21 cellular contexts compared by ENCODE assay signal in genomic region chr6:154861825-154862224, GRCh38.
DNase-seq lines count a peak whose midpoint lies in the region; ATAC-seq, FAIRE-seq and TF ChIP-seq lines count a peak whose summit lies in the region.
"Had no signal": no experiment of that assay in that cellular context is flagged by ENCODE, and none has a peak within 500 bp of the region (broad histone marks: within the 10 kb centered on the region; RNA-seq: fewer than 3 reads in every experiment).

No MANE protein-coding gene starts in this region.

- H2BK5ac ChIP-seq in neuronal stem cell (ENCODE audit: low read length): no peak overlapping the region

- H3K27ac ChIP-seq in right lobe of liver (peak overlapping the region in 1 of 3 donors; percentile 50), HepG2 (ENCODE audit: extremely low read length, insufficient read depth, low read length) (no peak overlapping the region), neuronal stem cell (replicated peaks; ENCODE audit: low read length) (no peak overlapping the region)
- H3K27ac ChIP-seq: HL-60 had no signal

- intact Hi-C loops in right lobe of liver (cut with DNase I): no loop called here
- intact Hi-C loops in HepG2 (cut with micrococcal nuclease; ENCODE audit: unreplicated experiment): loop anchor here (2.0 kb wide), 1 partner anchor 187 kb away; no protein-coding TSS in a partner anchor

- H3K79me1 ChIP-seq in neuronal stem cell (ENCODE audit: low read depth, low read length): no peaks in the 10 kb centered on the region

- H3K9ac ChIP-seq in HepG2 (ENCODE audit: insufficient read depth, low read depth, low read length): no peak overlapping the region
- no peak overlapping the region for H3K9ac ChIP-seq in neuronal stem cell (ENCODE audit: low read depth, low read length, poor library complexity)

- H3K79me2 ChIP-seq in HepG2 (ENCODE audit: insufficient read depth, low read length): peaks cover 3% of the 10 kb centered on the region

- H2BK12ac ChIP-seq in neuronal stem cell (ENCODE audit: low read length): no peak overlapping the region

- TF ChIP-seq CTCF in right lobe of liver (IDR thresholded peaks at IDR 0.05) (no peak), HepG2 (CRISPR knock-in tag; IDR thresholded peaks at IDR 0.05) (no peak)

- POLR2A ChIA-PET in HepG2 (lab: Yijun Ruan, JAX): no interaction called here

- H4K8ac ChIP-seq in neuronal stem cell (ENCODE audit: low read depth, low read length): no peak overlapping the region

- H3K4ac ChIP-seq in neuronal stem cell (ENCODE audit: low read length): no peak overlapping the region

- H3K4me1 ChIP-seq in right lobe of liver: peaks cover 0 to 23% (median 0%) of the 10 kb centered on the region in 4 donors
- H3K4me1 ChIP-seq in HepG2 (ENCODE audit: insufficient read depth, low read length): peaks cover 18% of the 10 kb centered on the region
- H3K4me1 ChIP-seq in neuronal stem cell (ENCODE audit: control insufficient read depth in 2 of 2, insufficient read depth in 1 of 2, low read depth in 1 of 2, low read length in 2 of 2): peaks cover 2 to 10% of the 10 kb centered on the region in 2 donors

- FAIRE-seq in HepG2 (lab: Jason Lieb, UNC): no peak
- FAIRE-seq: G401.6, GM12878, GM18507, HTR-8/SVneo had no signal

- peak; percentile 30 to 54 (median 44) for ATAC-seq in right lobe of liver
- ATAC-seq in HepG2: no peak
- ATAC-seq in HG03159 (IDR thresholded peaks at IDR 0.05; ENCODE audit: unreplicated experiment): no peak
- ATAC-seq: GM12878 had no signal

- H4K91ac ChIP-seq in neuronal stem cell (ENCODE audit: low read depth, low read length, poor library complexity): no peak overlapping the region

- H2BK120ac ChIP-seq in neuronal stem cell (ENCODE audit: low read depth, low read length): no peak overlapping the region

- H3K9me3 ChIP-seq in right lobe of liver (no peaks in the 10 kb centered on the region), HepG2 (ENCODE audit: low read length) (no peaks in the 10 kb centered on the region), neuronal stem cell (replicated peaks in 1 of 2; ENCODE audit: control insufficient read depth in 2 of 2, insufficient read depth in 1 of 2, low read depth in 1 of 2, low read length in 2 of 2) (no peaks in the 10 kb centered on the region)
- H3K9me3 ChIP-seq: HAP-1 had no signal

- H3K4me2 ChIP-seq in HepG2 (ENCODE audit: low read depth, low read length): no peak overlapping the region
- H3K4me2 ChIP-seq in neuronal stem cell (ENCODE audit: insufficient read depth, low read length, poor library complexity, severe bottlenecking): no peak overlapping the region

- no peak overlapping the region for H3K18ac ChIP-seq in neuronal stem cell (ENCODE audit: low read length)

- H3K36me3 ChIP-seq in right lobe of liver (no peaks in the 10 kb centered on the region), HepG2 (replicated peaks in 1 of 2; ENCODE audit: control insufficient read depth in 1 of 2, insufficient read depth in 2 of 2, low read length in 2 of 2) (peaks cover 0 to 6% of the 10 kb centered on the region in 2 experiments; a peak in 1 of 5 replicates), neuronal stem cell (replicated peaks in 1 of 2; ENCODE audit: control insufficient read depth in 2 of 2, insufficient read depth in 2 of 2, low read length in 2 of 2) (peaks cover 0 to 18% of the 10 kb centered on the region in 2 donors)
- H3K36me3 ChIP-seq: HAP-1 had no signal

- no peak overlapping the region for H3K14ac ChIP-seq in neuronal stem cell (ENCODE audit: low read length)

- CTCF ChIA-PET in HepG2 (lab: Yijun Ruan, JAX; ENCODE audit: low intra/inter-chr PET ratio, low total read pairs): no interaction called here

- H2AK5ac ChIP-seq in neuronal stem cell (ENCODE audit: low read depth, low read length): no peak overlapping the region

- 67% methylated on average over 1 of the region's 1 CpG for WGBS in right lobe of liver (ENCODE audit: insufficient coverage, low coverage, low lambda C conversion rate, missing lambda C conversion rate)
- WGBS in HepG2 (ENCODE audit: low lambda C conversion rate): 97% methylated on average over 1 of the region's 1 CpG
- no CpG with 5 or more reads among the region's 1 CpG for WGBS in neuronal stem cell (ENCODE audit: extremely low coverage in 2 of 2, insufficient read length in 2 of 2, insufficient replicate concordance in 1 of 2), 2 donors

- no peak overlapping the region for H3K4me3 ChIP-seq in right lobe of liver
- no peak overlapping the region for H3K4me3 ChIP-seq in HepG2 (replicated peaks in 1 of 3; ENCODE audit: insufficient read depth in 1 of 3, low read depth in 2 of 3, low read length in 3 of 3)
- no peak overlapping the region for H3K4me3 ChIP-seq in neuronal stem cell (ENCODE audit: low read length in 2 of 2)
- H3K4me3 ChIP-seq: GM12878, HAP-1 had no signal

- TF ChIP-seq RAD21 in HepG2 (CRISPR knock-in tag; IDR thresholded peaks at IDR 0.05): no peak

- H3K23ac ChIP-seq in neuronal stem cell (ENCODE audit: low read depth, low read length, poor library complexity): no peak overlapping the region

- TF ChIP-seq POLR2A in right lobe of liver (IDR thresholded peaks at IDR 0.05) (no peak), HepG2 (IDR thresholded peaks at IDR 0.05; ENCODE audit: insufficient read depth in 1 of 2, low read depth in 2 of 2, low read length in 2 of 2) (no peak)

- in situ Hi-C loops in HepG2 (cut with HindIII; ENCODE audit: extremely low pct_ligation_motif_present, low pct_unique_long_range_greater_than_20kb): no loop called here

- H2AFZ ChIP-seq in HepG2 (ENCODE audit: low read length) (no peak overlapping the region), neuronal stem cell (ENCODE audit: low read length) (no peak overlapping the region)

- H4K20me1 ChIP-seq in HepG2 (ENCODE audit: insufficient read depth, low read length): 0 out of 2 replicates have a peak, but pooled peaks cover 5% of the 10 kb centered on the region

- no TSS peak for BruUV-seq in HepG2 (replicated peaks; lab: Mats Ljungman, UMichigan)

- no peak for DNase-seq in right lobe of liver
- DNase-seq in HepG2 (ENCODE audit: low spot score): no peak
- DNase-seq in NCI-H146 treated with DMSO at 0.1 percent for 48 hours (lab: John Stamatoyannopoulos, UW; ENCODE audit: unreplicated experiment): peak; percentile 45
- DNase-seq in dermis blood vessel endothelial cell: peak; percentile 14
- no peak for DNase-seq in hepatic stellate cell (ENCODE audit: low spot score)
- DNase-seq in neuronal stem cell (ENCODE audit: low spot score): no peak
- DNase-seq: Calu3; CD4-positive, CD25-positive, alpha-beta regulatory T cell; DND-41; MV-4-11; NCI-H1694 treated with DMSO at 0.1 percent for 48 hours; NCI-H2171 treated with DMSO at 0.1 percent for 48 hours; NCI-H524; SHP77 had no signal

- H2BK15ac ChIP-seq in neuronal stem cell (ENCODE audit: low read length): no peak overlapping the region

- H3K27me3 ChIP-seq in right lobe of liver (no peaks in the 10 kb centered on the region), HepG2 (ENCODE audit: control insufficient read depth in 1 of 2, insufficient read depth in 2 of 2, low read length in 2 of 2) (no peaks in the 10 kb centered on the region), neuronal stem cell (ENCODE audit: control insufficient read depth in 3 of 3, insufficient read depth in 3 of 3, low read depth in 1 of 3, low read length in 3 of 3) (no peaks in the 10 kb centered on the region)

- no peak for TF ChIP-seq EP300 in HepG2 (IDR thresholded peaks at IDR 0.05; ENCODE audit: low read depth in 2 of 2, low read length in 2 of 2)
- TF ChIP-seq EP300 in HepG2 (CRISPR knock-in tag; IDR thresholded peaks at IDR 0.05; ENCODE audit: borderline replicate concordance): no peak

TF ChIP-seq in HepG2, 621 proteins besides CTCF, POLR2A, EP300 and RAD21:
- no peak for TF ChIP-seq TEAD2 (CRISPR knock-in tag; IDR thresholded peaks at IDR 0.05)
- TF ChIP-seq POGZ (CRISPR knock-in tag; IDR thresholded peaks at IDR 0.05): no peak
- no peak for TF ChIP-seq ZNF567 (CRISPR knock-in tag; IDR thresholded peaks at IDR 0.05; ENCODE audit: borderline replicate concordance)
- no peak for TF ChIP-seq REPIN1 (CRISPR knock-in tag; IDR thresholded peaks at IDR 0.05; ENCODE audit: borderline replicate concordance, low read depth)
- no peak for TF ChIP-seq NCOA1 (CRISPR knock-in tag; IDR thresholded peaks at IDR 0.05)

Comparison
In these comparisons a context has a peak if more than half of its experiments do, and no peak if none do; other contexts are left out.
1. ATAC-seq: peak in right lobe of liver (4 of 4); none in HepG2 (single experiment) and HG03159 (single experiment).
2. DNase-seq: peak in NCI-H146 treated with DMSO at 0.1 percent for 48 hours (single experiment) and dermis blood vessel endothelial cell (single experiment); none in right lobe of liver (0 of 3), HepG2 (single experiment), hepatic stellate cell (single experiment) and neuronal stem cell (single experiment).